21 cellular contexts compared by ENCODE assay signal in genomic region chr18:360676-361075, GRCh38.
DNase-seq lines count a peak whose midpoint lies in the region; ATAC-seq and TF ChIP-seq lines count a peak whose summit lies in the region.
"Had no signal": no experiment of that assay in that cellular context is flagged by ENCODE, and none has a peak within 500 bp of the region (broad histone marks: within the 10 kb centered on the region; RNA-seq: fewer than 3 reads in every experiment).

No MANE protein-coding gene starts in this region.

- H3K36me3 ChIP-seq in SK-N-SH (replicated peaks in 1 of 2; ENCODE audit: control insufficient read depth in 1 of 2, insufficient read depth in 2 of 2, low read length in 1 of 2): no peaks in the 10 kb centered on the region
- H3K36me3 ChIP-seq: HAP-1 had no signal

- no peak overlapping the region for H3K9ac ChIP-seq in SK-N-SH

- peaks cover 6% of the 10 kb centered on the region for H3K9me3 Mint-ChIP-seq in type B pancreatic cell
- H3K9me3 Mint-ChIP-seq: CD4-positive, alpha-beta memory T cell; GM23338 had no signal

- H4K20me1 ChIP-seq in SK-N-SH (ENCODE audit: insufficient read depth): no peaks in the 10 kb centered on the region

- no peak for TF ChIP-seq EP300 in SK-N-SH (IDR thresholded peaks at IDR 0.05; ENCODE audit: borderline replicate concordance in 1 of 2, low read depth in 1 of 2, low read length in 1 of 2)

- no peaks in the 10 kb centered on the region for H3K27me3 ChIP-seq in SK-N-SH (ENCODE audit: insufficient read depth)

- peak overlapping the region in 1 of 2 experiments; percentile 80; a peak in 1 of 4 replicates for H3K27ac ChIP-seq in SK-N-SH (ENCODE audit: low read depth in 2 of 2, low read length in 1 of 2)
- H3K27ac ChIP-seq: HL-60 had no signal

- H3K4me3 Mint-ChIP-seq in type B pancreatic cell: no peak overlapping the region
- H3K4me3 Mint-ChIP-seq: CD4-positive, alpha-beta memory T cell; GM23338 had no signal

- WGBS in SK-N-SH (ENCODE audit: low lambda C conversion rate): 84% methylated on average over 2 of the region's 2 CpGs

- peaks cover 21 to 29% of the 10 kb centered on the region in 2 experiments for H3K4me1 ChIP-seq in SK-N-SH (ENCODE audit: control insufficient read depth in 1 of 2, insufficient read depth in 2 of 2, low read depth in 1 of 2, low read length in 1 of 2)
- H3K4me1 ChIP-seq: HAP-1 had no signal

- peak overlapping the region; percentile 37 for H3K27ac Mint-ChIP-seq in type B pancreatic cell
- H3K27ac Mint-ChIP-seq: CD4-positive, alpha-beta memory T cell; GM23338 had no signal

- CTCF ChIA-PET in SK-N-SH (lab: Yijun Ruan, JAX): interaction anchor here (1.4 to 2.8 kb wide), 2 partner anchors 11 to 34 kb away, joined by 3 to 12 read pairs; no protein-coding TSS in a partner anchor

- no peak for DNase-seq in SK-N-SH
- peak; percentile 2 for DNase-seq in LoVo (ENCODE audit: low spot score)
- no peak for DNase-seq in left colon
- no peak for DNase-seq in type B pancreatic cell (ENCODE audit: extremely low spot score, unreplicated experiment)
- DNase-seq in RPMI8226: no peak
- no peak for DNase-seq in NCI-H524 (lab: John Stamatoyannopoulos, UW)
- DNase-seq: CD4-positive, alpha-beta memory T cell; GDM1; KBM-7; NCI-H1092 treated with DMSO at 0.1 percent for 48 hours; NCI-H146; NCI-H2029; NCI-H226; NCI-H524 treated with DMSO at 0.1 percent for 48 hours; OCI-M1; Right ventricle myocardium superior had no signal

- H3K79me2 ChIP-seq in SK-N-SH (ENCODE audit: insufficient read depth): no peaks in the 10 kb centered on the region

- peaks cover 9% of the 10 kb centered on the region for H3F3A ChIP-seq in SK-N-SH (replicated peaks; ENCODE audit: insufficient read depth)

- POLR2A ChIA-PET in SK-N-SH (lab: Yijun Ruan, JAX): no interaction called here

- no peak overlapping the region for H3K4me3 ChIP-seq in SK-N-SH (ENCODE audit: low read depth in 2 of 2, low read length in 1 of 2)
- H3K4me3 ChIP-seq: GM23338, HAP-1 had no signal

- no peaks in the 10 kb centered on the region for H3K9me2 ChIP-seq in SK-N-SH

- no peak for TF ChIP-seq RAD21 in SK-N-SH (IDR thresholded peaks at IDR 0.05; ENCODE audit: low read length)

- no peak for TF ChIP-seq CTCF in SK-N-SH (IDR thresholded peaks at IDR 0.05)
- TF ChIP-seq CTCF in type B pancreatic cell (conservative IDR thresholded peaks at IDR 0.05): no peak

- H3K27me3 Mint-ChIP-seq in type B pancreatic cell: no peaks in the 10 kb centered on the region

- peaks cover 54% of the 10 kb centered on the region for H3K4me1 Mint-ChIP-seq in type B pancreatic cell (ENCODE audit: unreplicated experiment)
- H3K4me1 Mint-ChIP-seq: CD4-positive, alpha-beta memory T cell had no signal

- intact Hi-C loops in left colon (cut with DNase I, micrococcal nuclease): no loop called here

- ATAC-seq in SK-N-SH treated with all-trans-retinoic acid at 6 μM for 48 hours: no peak
- ATAC-seq in left colon: peak; percentile 53
- no peak for ATAC-seq in HG03342 (IDR thresholded peaks at IDR 0.05; ENCODE audit: unreplicated experiment)
- ATAC-seq: GM23338 had no signal

- peak overlapping the region; percentile 69; the same call in 1 of the 2 replicates for H3K4me2 ChIP-seq in SK-N-SH
- H3K4me2 ChIP-seq: GM23338 had no signal

- peaks cover 10% of the 10 kb centered on the region for H3K36me3 Mint-ChIP-seq in type B pancreatic cell
- H3K36me3 Mint-ChIP-seq: CD4-positive, alpha-beta memory T cell had no signal

- H2AFZ ChIP-seq in SK-N-SH (ENCODE audit: low read depth): no peak overlapping the region
- H2AFZ ChIP-seq: GM23338 had no signal

- H3K9me3 ChIP-seq in SK-N-SH: no peaks in the 10 kb centered on the region
- H3K9me3 ChIP-seq: HAP-1 had no signal

TF ChIP-seq in SK-N-SH, 30 proteins besides CTCF, POLR2A, EP300 and RAD21:
- TF ChIP-seq TEAD4 (IDR thresholded peaks at IDR 0.05; ENCODE audit: borderline replicate concordance, insufficient read depth) (no peak), GATA2 (CRISPR knock-in tag; IDR thresholded peaks at IDR 0.05) (no peak), GABPA (IDR thresholded peaks at IDR 0.05; ENCODE audit: low read depth) (no peak)
TF ChIP-seq in SK-N-SH: peak in this region for 0.

TF ChIP-seq in SK-N-SH treated with all-trans-retinoic acid at 6 μM for 48 hours, 23 proteins besides CTCF, POLR2A, EP300 and RAD21:
- no peak for TF ChIP-seq ZC3H10 (CRISPR knock-in tag; IDR thresholded peaks at IDR 0.05)
- no peak for TF ChIP-seq CSRNP3 (CRISPR knock-in tag; IDR thresholded peaks at IDR 0.05)
- no peak for TF ChIP-seq ZFP30 (CRISPR knock-in tag; IDR thresholded peaks at IDR 0.05)
- TF ChIP-seq CSDC2 (CRISPR knock-in tag; IDR thresholded peaks at IDR 0.05): no peak
- no peak for TF ChIP-seq ZNF70 (CRISPR knock-in tag; IDR thresholded peaks at IDR 0.05)
- no peak for TF ChIP-seq ZNF565 (CRISPR knock-in tag; conservative IDR thresholded peaks at IDR 0.05; ENCODE audit: low read depth)
- TF ChIP-seq, protein P1, sequence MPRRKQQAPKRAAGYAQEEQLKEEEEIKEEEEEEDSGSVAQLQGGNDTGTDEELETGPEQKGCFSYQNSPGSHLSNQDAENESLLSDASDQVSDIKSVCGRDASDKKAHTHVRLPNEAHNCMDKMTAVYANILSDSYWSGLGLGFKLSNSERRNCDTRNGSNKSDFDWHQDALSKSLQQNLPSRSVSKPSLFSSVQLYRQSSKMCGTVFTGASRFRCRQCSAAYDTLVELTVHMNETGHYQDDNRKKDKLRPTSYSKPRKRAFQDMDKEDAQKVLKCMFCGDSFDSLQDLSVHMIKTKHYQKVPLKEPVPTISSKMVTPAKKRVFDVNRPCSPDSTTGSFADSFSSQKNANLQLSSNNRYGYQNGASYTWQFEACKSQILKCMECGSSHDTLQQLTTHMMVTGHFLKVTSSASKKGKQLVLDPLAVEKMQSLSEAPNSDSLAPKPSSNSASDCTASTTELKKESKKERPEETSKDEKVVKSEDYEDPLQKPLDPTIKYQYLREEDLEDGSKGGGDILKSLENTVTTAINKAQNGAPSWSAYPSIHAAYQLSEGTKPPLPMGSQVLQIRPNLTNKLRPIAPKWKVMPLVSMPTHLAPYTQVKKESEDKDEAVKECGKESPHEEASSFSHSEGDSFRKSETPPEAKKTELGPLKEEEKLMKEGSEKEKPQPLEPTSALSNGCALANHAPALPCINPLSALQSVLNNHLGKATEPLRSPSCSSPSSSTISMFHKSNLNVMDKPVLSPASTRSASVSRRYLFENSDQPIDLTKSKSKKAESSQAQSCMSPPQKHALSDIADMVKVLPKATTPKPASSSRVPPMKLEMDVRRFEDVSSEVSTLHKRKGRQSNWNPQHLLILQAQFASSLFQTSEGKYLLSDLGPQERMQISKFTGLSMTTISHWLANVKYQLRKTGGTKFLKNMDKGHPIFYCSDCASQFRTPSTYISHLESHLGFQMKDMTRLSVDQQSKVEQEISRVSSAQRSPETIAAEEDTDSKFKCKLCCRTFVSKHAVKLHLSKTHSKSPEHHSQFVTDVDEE (CRISPR knock-in tag; IDR thresholded peaks at IDR 0.05): no peak
- TF ChIP-seq, protein P2, sequence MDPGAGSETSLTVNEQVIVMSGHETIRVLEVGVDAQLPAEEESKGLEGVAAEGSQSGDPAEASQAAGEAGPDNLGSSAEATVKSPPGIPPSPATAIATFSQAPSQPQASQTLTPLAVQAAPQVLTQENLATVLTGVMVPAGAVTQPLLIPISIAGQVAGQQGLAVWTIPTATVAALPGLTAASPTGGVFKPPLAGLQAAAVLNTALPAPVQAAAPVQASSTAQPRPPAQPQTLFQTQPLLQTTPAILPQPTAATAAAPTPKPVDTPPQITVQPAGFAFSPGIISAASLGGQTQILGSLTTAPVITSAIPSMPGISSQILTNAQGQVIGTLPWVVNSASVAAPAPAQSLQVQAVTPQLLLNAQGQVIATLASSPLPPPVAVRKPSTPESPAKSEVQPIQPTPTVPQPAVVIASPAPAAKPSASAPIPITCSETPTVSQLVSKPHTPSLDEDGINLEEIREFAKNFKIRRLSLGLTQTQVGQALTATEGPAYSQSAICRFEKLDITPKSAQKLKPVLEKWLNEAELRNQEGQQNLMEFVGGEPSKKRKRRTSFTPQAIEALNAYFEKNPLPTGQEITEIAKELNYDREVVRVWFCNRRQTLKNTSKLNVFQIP (CRISPR knock-in tag; IDR thresholded peaks at IDR 0.05; ENCODE audit: borderline replicate concordance, low read depth): no peak
- no peak for TF ChIP-seq PPARA (CRISPR knock-in tag; IDR thresholded peaks at IDR 0.05; ENCODE audit: borderline replicate concordance)
